In genomic region chr22:38927033-38927789, GRCh38 we compare ENCODE assay signal across 8 cellular contexts. TPM values are rescaled to one million over a fixed set of nuclear protein-coding genes. Genes with fewer than 3 reads are reported as not detected.
DNase-seq lines count a peak whose midpoint lies in the region; FAIRE-seq and TF ChIP-seq lines count a peak whose summit lies in the region.

No MANE protein-coding gene starts in this region.

- H3K9me3 ChIP-seq in BE2C (no peaks in the 10 kb centered on the region), WERI-Rb-1 (ENCODE audit: severe bottlenecking) (no peaks in the 10 kb centered on the region), keratinocyte (ENCODE audit: control insufficient read depth, low read depth, low read length) (no peaks in the 10 kb centered on the region)

- dilution Hi-C loops in keratinocyte (cut with MboI; ENCODE audit: extremely low pct_ligation_motif_present, low sequenced_read_pairs), result no loop called here

- no peak overlapping the region for H2AFZ ChIP-seq in keratinocyte (ENCODE audit: control insufficient read depth, low read length)

- TF ChIP-seq CTCF in BE2C (IDR thresholded peaks at IDR 0.05; ENCODE audit: low read depth, low read length) (peak; percentile 83), WERI-Rb-1 (IDR thresholded peaks at IDR 0.05; ENCODE audit: low read depth, low read length) (peak; percentile 94), keratinocyte (optimal IDR thresholded peaks at IDR 0.05 in 1 of 3, IDR thresholded peaks at IDR 0.05 in 1 of 3, conservative IDR thresholded peaks at IDR 0.05 in 1 of 3; ENCODE audit: extremely low read depth in 1 of 3, insufficient read depth in 2 of 3, low read length in 3 of 3) (peak in 2 of 3 experiments; percentile 77 to 81)

- H3K79me2 ChIP-seq in keratinocyte (ENCODE audit: control insufficient read depth, insufficient read depth, low read length), result no peaks in the 10 kb centered on the region

- FAIRE-seq in keratinocyte (lab: Jason Lieb, UNC), result no peak

- H3K27ac ChIP-seq in WERI-Rb-1 (peak overlapping the region; percentile 49), keratinocyte (ENCODE audit: control insufficient read depth, insufficient read depth, low read length) (no peak overlapping the region)

- H3K4me3 ChIP-seq in BE2C (ENCODE audit: low read depth, low read length) (peak overlapping the region; percentile 48), WERI-Rb-1 (ENCODE audit: low read depth, low read length) (peak overlapping the region; percentile 3), keratinocyte (ENCODE audit: control insufficient read depth in 2 of 3, extremely low read depth in 1 of 3, insufficient read depth in 2 of 3, low read depth in 1 of 3, low read length in 3 of 3) (no peak overlapping the region)

- H3K27me3 ChIP-seq in BE2C (peaks cover 9% of the 10 kb centered on the region), WERI-Rb-1 (ENCODE audit: insufficient read depth, low read depth, severe bottlenecking) (no peaks in the 10 kb centered on the region), keratinocyte (ENCODE audit: control insufficient read depth, extremely low read depth, insufficient read depth, low read length) (peaks cover 24% of the 10 kb centered on the region)

- H3K9ac ChIP-seq in keratinocyte (ENCODE audit: control insufficient read depth, extremely low read depth, insufficient read depth, low read length), result no peak overlapping the region

- DNase-seq in BE2C (peak; percentile 80), HPDE6-E6E7 (ENCODE audit: extremely low spot score) (peak; percentile 36), WERI-Rb-1 (peak; percentile 91), cerebellar cortex (ENCODE audit: low spot score) (peak; percentile 48), keratinocyte (ENCODE audit: low read depth, low spot score) (no peak), NCI-H1048 (lab: John Stamatoyannopoulos, UW) (no peak), cerebellar nuclear complex (lab: John Stamatoyannopoulos, UW) (no peak)
- DNase-seq in stimulated activated CD4-positive, alpha-beta T cell treated with anti-CD3 and anti-CD28 coated beads, Interleukin-15, amount 100 ng/mL, for 1 hour (ENCODE audit: low read depth in 1 of 2, low spot score in 1 of 2), result peak; percentile 6 to 45

- no peak overlapping the region for H3K4me2 ChIP-seq in keratinocyte (ENCODE audit: control insufficient read depth, extremely low read depth, insufficient read depth, low read depth, low read length)

- no peaks in the 10 kb centered on the region for H3K9me1 ChIP-seq in keratinocyte (ENCODE audit: control insufficient read depth, extremely low read depth, insufficient read depth, low read length)

- H3K36me3 ChIP-seq in BE2C (no peaks in the 10 kb centered on the region), WERI-Rb-1 (no peaks in the 10 kb centered on the region), keratinocyte (ENCODE audit: control insufficient read depth in 2 of 2, extremely low read depth in 1 of 2, insufficient read depth in 2 of 2, low read length in 2 of 2) (no peaks in the 10 kb centered on the region)

- peaks cover 3% of the 10 kb centered on the region for H3K4me1 ChIP-seq in BE2C
- peaks cover 19% of the 10 kb centered on the region for H3K4me1 ChIP-seq in keratinocyte (ENCODE audit: control insufficient read depth, extremely low read depth, insufficient read depth, low read length)

- no peaks in the 10 kb centered on the region for H4K20me1 ChIP-seq in keratinocyte (ENCODE audit: control insufficient read depth, extremely low read depth, insufficient read depth, low read length)

RNA-seq across cellular contexts. Expression of gene APOBEC3A, which starts 30.2 kb away (rescaled TPM):
- not detected for polyA plus RNA-seq in BE2C (2012; ENCODE audit: insufficient read depth, insufficient read length, low read depth)
- 0.48 to 0.50 TPM in 2 of 3 replicates, not detected in the other for polyA plus RNA-seq in keratinocyte
- polyA plus RNA-seq in keratinocyte (2011; ENCODE audit: low read depth), result 0.52 TPM
- 0.10 and 0.43 TPM in 2 replicates for polyA plus RNA-seq in keratinocyte (2011; cell fraction: cytosol; rRNA removed)
- polyA plus RNA-seq in keratinocyte (2011; cell fraction: nucleus; rRNA removed), result 0.81 and 1.2 TPM in 2 replicates
- polyA plus RNA-seq in keratinocyte (2012; ENCODE audit: low replicate concordance), result 1.2 TPM in 1 of 2 replicates, not detected in the other
- polyA minus RNA-seq in keratinocyte, result not detected in 3 replicates
- not detected for polyA minus RNA-seq in keratinocyte (2011; cell fraction: cytosol; rRNA and poly(A)+ RNA removed)
- polyA minus RNA-seq in keratinocyte (2011; cell fraction: nucleus; rRNA and poly(A)+ RNA removed), result 0.42 TPM in 1 of 2 replicates, not detected in the other

RNA-seq across cellular contexts. Expression of gene APOBEC3B, which starts 54.9 kb away (rescaled TPM):
- 0.43 TPM for polyA plus RNA-seq in BE2C (2012; ENCODE audit: insufficient read depth, insufficient read length, low read depth)
- 1.5 to 4.9 TPM (median 3.4 TPM) in 3 replicates for polyA plus RNA-seq in keratinocyte
- 1.6 TPM for polyA plus RNA-seq in keratinocyte (2011; ENCODE audit: low read depth)
- polyA plus RNA-seq in keratinocyte (2011; cell fraction: cytosol; rRNA removed), result 1.5 and 1.8 TPM in 2 replicates
- polyA plus RNA-seq in keratinocyte (2011; cell fraction: nucleus; rRNA removed), result 1.7 and 2.3 TPM in 2 replicates
- polyA plus RNA-seq in keratinocyte (2012; ENCODE audit: low replicate concordance), result 1.7 and 4.8 TPM in 2 replicates
- polyA minus RNA-seq in keratinocyte, result 2.0 to 3.7 TPM (median 2.8 TPM) in 3 replicates
- polyA minus RNA-seq in keratinocyte (2011; cell fraction: cytosol; rRNA and poly(A)+ RNA removed), result not detected
- polyA minus RNA-seq in keratinocyte (2011; cell fraction: nucleus; rRNA and poly(A)+ RNA removed), result 0.39 and 0.84 TPM in 2 replicates

RNA-seq across cellular contexts. Expression of gene CBX6, which starts 55.2 kb away (rescaled TPM):
- 69.0 TPM for polyA plus RNA-seq in BE2C (2012; ENCODE audit: insufficient read depth, insufficient read length, low read depth)
- polyA plus RNA-seq in keratinocyte, result 4.1 to 9.5 TPM (median 4.4 TPM) in 3 replicates
- polyA plus RNA-seq in keratinocyte (2011; ENCODE audit: low read depth), result 1.2 TPM
- 3.5 and 7.1 TPM in 2 replicates for polyA plus RNA-seq in keratinocyte (2011; cell fraction: cytosol; rRNA removed)
- 11.4 and 16.0 TPM in 2 replicates for polyA plus RNA-seq in keratinocyte (2011; cell fraction: nucleus; rRNA removed)
- 5.7 and 17.2 TPM in 2 replicates for polyA plus RNA-seq in keratinocyte (2012; ENCODE audit: low replicate concordance)
- polyA minus RNA-seq in keratinocyte, result 12.7 to 38.8 TPM (median 15.1 TPM) in 3 replicates
- 45.8 TPM for polyA minus RNA-seq in keratinocyte (2011; cell fraction: cytosol; rRNA and poly(A)+ RNA removed)
- polyA minus RNA-seq in keratinocyte (2011; cell fraction: nucleus; rRNA and poly(A)+ RNA removed), result 25.0 and 27.4 TPM in 2 replicates

Comparison
In these comparisons a context has a peak if more than half of its experiments do, and no peak if none do; other contexts are left out.
1. DNase-seq: peak in BE2C (single experiment), HPDE6-E6E7 (single experiment), WERI-Rb-1 (single experiment), cerebellar cortex (single experiment) and stimulated activated CD4-positive, alpha-beta T cell treated with anti-CD3 and anti-CD28 coated beads, Interleukin-15, amount 100 ng/mL, for 1 hour (2 of 2); none in keratinocyte (single experiment), NCI-H1048 (single experiment) and cerebellar nuclear complex (0 of 2).
2. H3K4me3 ChIP-seq: peak in BE2C (single experiment) and WERI-Rb-1 (single experiment); none in keratinocyte (0 of 3).
3. Peak in every context shown above with its lines, with median percentiles within 50 percentile points of each other: CTCF ChIP-seq.